ENCODE assay signal across 8 cellular contexts in the genomic region with DNA sequence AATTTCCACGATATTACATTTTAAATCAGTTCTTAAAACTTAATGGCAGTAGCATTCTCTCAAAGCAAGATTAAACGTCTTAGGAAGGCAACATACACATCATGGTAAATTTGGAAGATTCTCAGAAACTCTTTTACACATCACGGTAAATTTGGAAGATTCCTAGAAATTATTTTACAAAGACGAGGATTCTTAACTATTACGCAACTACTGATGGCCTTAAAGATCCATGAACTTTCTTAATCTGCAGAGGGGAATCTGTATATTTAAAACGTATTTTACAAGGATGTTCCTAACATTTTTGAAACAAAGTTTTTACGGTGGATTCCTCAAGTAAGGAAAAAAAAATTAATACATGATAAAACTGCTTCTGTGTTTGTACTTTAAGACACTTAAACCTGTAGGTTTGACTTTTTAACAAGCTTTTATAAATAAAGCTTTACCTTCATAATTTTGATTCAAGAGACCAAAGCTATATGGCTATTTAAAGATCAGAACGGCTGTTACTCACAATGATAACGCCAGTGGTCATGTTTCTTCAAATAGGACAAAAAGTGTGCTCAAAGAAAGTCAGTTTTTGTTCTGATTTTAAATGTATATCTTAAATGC. TPM values are rescaled to one million over a fixed set of nuclear protein-coding genes. Genes with fewer than 3 reads are reported as not detected.
DNase-seq lines count a peak whose midpoint lies in the region; ATAC-seq, FAIRE-seq and TF ChIP-seq lines count a peak whose summit lies in the region.

No MANE protein-coding gene starts in this region.

- no peak for TF ChIP-seq RAD21 in HepG2 (CRISPR knock-in tag; IDR thresholded peaks at IDR 0.05)

- H3K36me3 ChIP-seq in H7 (replicated peaks; ENCODE audit: control insufficient read depth, insufficient read depth, low read length) (no peaks in the 10 kb centered on the region), HepG2 (replicated peaks in 1 of 2; ENCODE audit: control insufficient read depth in 1 of 2, insufficient read depth in 2 of 2, low read length in 2 of 2) (no peaks in the 10 kb centered on the region)

- H3K27me3 Mint-ChIP-seq in activated naive CD8-positive, alpha-beta T cell: no peaks in the 10 kb centered on the region

- FAIRE-seq in A204.1 (lab: Jason Lieb, UNC) (peak; percentile 35), HepG2 (lab: Jason Lieb, UNC) (no peak), frontal cortex (lab: Jason Lieb, UNC) (no peak)

- no peaks in the 10 kb centered on the region for H3K27me3 ChIP-seq in H7 (ENCODE audit: control insufficient read depth, insufficient read depth, low read length)
- no peaks in the 10 kb centered on the region; a peak in 1 of 5 replicates for H3K27me3 ChIP-seq in HepG2 (ENCODE audit: control insufficient read depth in 1 of 2, insufficient read depth in 2 of 2, low read length in 2 of 2)

- peak overlapping the region; percentile 100 for H3K9ac ChIP-seq in HepG2 (ENCODE audit: insufficient read depth, low read depth, low read length)

- peaks cover 20% of the 10 kb centered on the region for H4K20me1 ChIP-seq in HepG2 (ENCODE audit: insufficient read depth, low read length)

- peaks cover 70% of the 10 kb centered on the region for H3K4me1 Mint-ChIP-seq in activated naive CD8-positive, alpha-beta T cell (ENCODE audit: low read depth)

- POLR2A ChIA-PET in HepG2 (lab: Yijun Ruan, JAX): interaction anchor here (0.9 to 1.4 kb wide), 4 partner anchors 13 to 101 kb away, joined by 3 to 4 read pairs (median 3); no protein-coding TSS in a partner anchor

- no peak for DNase-seq in H7
- DNase-seq in HepG2 (ENCODE audit: low spot score): no peak
- no peak for DNase-seq in frontal cortex (ENCODE audit: low spot score in 2 of 2)
- no peak for DNase-seq in amniotic stem cell (lab: John Stamatoyannopoulos, UW)
- DNase-seq in T1000 (lab: John Stamatoyannopoulos, UW): no peak

- TF ChIP-seq EP300 in HepG2 (IDR thresholded peaks at IDR 0.05; ENCODE audit: low read depth in 2 of 2, low read length in 2 of 2) (no peak), HepG2 (CRISPR knock-in tag; IDR thresholded peaks at IDR 0.05; ENCODE audit: borderline replicate concordance) (no peak)

- BruUV-seq in HepG2 (replicated peaks; lab: Mats Ljungman, UMichigan): no TSS peak

- ATAC-seq in HepG2 (no peak), HG03354 (IDR thresholded peaks at IDR 0.05; ENCODE audit: poor library complexity, severe bottlenecking, unreplicated experiment) (no peak)

- in situ Hi-C loops in HepG2 (cut with HindIII; ENCODE audit: extremely low pct_ligation_motif_present, low pct_unique_long_range_greater_than_20kb): no loop called here

- H3K4me1 ChIP-seq in HepG2 (ENCODE audit: insufficient read depth, low read length): peaks cover 38% of the 10 kb centered on the region

- H3K27ac Mint-ChIP-seq in activated naive CD8-positive, alpha-beta T cell: peak overlapping the region; percentile 34

- no peak for TF ChIP-seq CTCF in HepG2 (CRISPR knock-in tag; IDR thresholded peaks at IDR 0.05)

- H3K9me3 Mint-ChIP-seq in activated naive CD8-positive, alpha-beta T cell (ENCODE audit: low read depth): no peaks in the 10 kb centered on the region

- intact Hi-C loops in HepG2 (cut with micrococcal nuclease; ENCODE audit: unreplicated experiment): no loop called here

- H3K9me3 ChIP-seq in HepG2 (ENCODE audit: low read length): no peaks in the 10 kb centered on the region

- peak overlapping the region; percentile 74 for H3K4me2 ChIP-seq in HepG2 (ENCODE audit: low read depth, low read length)

- H3K79me2 ChIP-seq in HepG2 (ENCODE audit: insufficient read depth, low read length): peaks cover 71% of the 10 kb centered on the region

- 48% methylated on average over 9 of the region's 9 CpGs for WGBS in HepG2 (ENCODE audit: low lambda C conversion rate)

- no peak for TF ChIP-seq POLR2A in HepG2 (IDR thresholded peaks at IDR 0.05; ENCODE audit: insufficient read depth in 1 of 2, low read depth in 2 of 2, low read length in 2 of 2)

- peak overlapping the region; percentile 100 for H3K4me3 ChIP-seq in H7 (ENCODE audit: insufficient read depth, low read depth, low read length)
- peak overlapping the region; percentile 84 to 100 (median 92); a peak in 5 of 6 replicates for H3K4me3 ChIP-seq in HepG2 (replicated peaks in 1 of 3; ENCODE audit: insufficient read depth in 1 of 3, low read depth in 2 of 3, low read length in 3 of 3)

- CTCF ChIA-PET in HepG2 (lab: Yijun Ruan, JAX; ENCODE audit: low intra/inter-chr PET ratio, low total read pairs): no interaction called here

- peaks cover 2% of the 10 kb centered on the region for H3K36me3 Mint-ChIP-seq in activated naive CD8-positive, alpha-beta T cell

- no peak overlapping the region for H2AFZ ChIP-seq in HepG2 (ENCODE audit: low read length)

- peak overlapping the region; percentile 99 for H3K27ac ChIP-seq in HepG2 (ENCODE audit: extremely low read length, insufficient read depth, low read length)

- H3K4me3 Mint-ChIP-seq in activated naive CD8-positive, alpha-beta T cell: peak overlapping the region; percentile 100

TF ChIP-seq in HepG2, 621 proteins besides CTCF, POLR2A, EP300 and RAD21 (continues in another document):
- no peak for TF ChIP-seq POLR2AphosphoS2 (IDR thresholded peaks at IDR 0.05; ENCODE audit: low read depth, low read length)
- TF ChIP-seq CEBPB (IDR thresholded peaks at IDR 0.05; ENCODE audit: borderline replicate concordance, low read depth, low read length): peak; percentile 90
- TF ChIP-seq, protein P1, sequence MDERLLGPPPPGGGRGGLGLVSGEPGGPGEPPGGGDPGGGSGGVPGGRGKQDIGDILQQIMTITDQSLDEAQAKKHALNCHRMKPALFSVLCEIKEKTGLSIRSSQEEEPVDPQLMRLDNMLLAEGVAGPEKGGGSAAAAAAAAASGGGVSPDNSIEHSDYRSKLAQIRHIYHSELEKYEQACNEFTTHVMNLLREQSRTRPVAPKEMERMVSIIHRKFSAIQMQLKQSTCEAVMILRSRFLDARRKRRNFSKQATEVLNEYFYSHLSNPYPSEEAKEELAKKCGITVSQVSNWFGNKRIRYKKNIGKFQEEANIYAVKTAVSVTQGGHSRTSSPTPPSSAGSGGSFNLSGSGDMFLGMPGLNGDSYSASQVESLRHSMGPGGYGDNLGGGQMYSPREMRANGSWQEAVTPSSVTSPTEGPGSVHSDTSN (CRISPR knock-in tag; IDR thresholded peaks at IDR 0.05): no peak
- TF ChIP-seq SAP130 (CRISPR knock-in tag; IDR thresholded peaks at IDR 0.05; ENCODE audit: low read depth): 0 out of 2 replicates have a peak, but pooled peaks have one; percentile 14
- peak; percentile 42; the same call in 1 of the 2 replicates for TF ChIP-seq CEBPG (CRISPR knock-in tag; IDR thresholded peaks at IDR 0.05)

RNA-seq across cellular contexts. Expression of gene ATF2, which starts 1.7 kb away (rescaled TPM):
- total RNA-seq in H7 (2014; rRNA removed; shearing (Covaris generic)): 37.0 and 43.7 TPM in 2 replicates
- total RNA-seq in HepG2 (2016; rRNA removed; fragmentation: Illumina TruSeq; extraction: Trizol) (95.1 and 135 TPM in 2 replicates), frontal cortex (141 TPM)
- total RNA-seq in HepG2 (2016; cell fraction: cytosol; rRNA removed; fragmentation: Illumina TruSeq; extraction: Trizol; ENCODE audit: low read depth): 48.6 and 49.2 TPM in 2 replicates
- 90.1 and 133 TPM in 2 replicates for total RNA-seq in HepG2 (2016; cell fraction: insoluble cytoplasmic fraction; rRNA removed; fragmentation: Illumina TruSeq; extraction: Trizol)
- 99.1 and 101 TPM in 2 replicates for total RNA-seq in HepG2 (2016; cell fraction: membrane; rRNA removed; fragmentation: Illumina TruSeq; extraction: Trizol)
- 86.7 and 92.9 TPM in 2 replicates for total RNA-seq in HepG2 (2016; cell fraction: nucleus; rRNA removed; fragmentation: Illumina TruSeq; extraction: Trizol)
- 73.0 and 91.6 TPM in 2 replicates for polyA plus RNA-seq in HepG2 (2011; rRNA removed)
- polyA plus RNA-seq in HepG2 (2011; cell fraction: cytosol; rRNA removed): 48.3 and 53.5 TPM in 2 replicates
- polyA plus RNA-seq in HepG2 (2011; cell fraction: nucleus; rRNA removed): 40.6 and 47.0 TPM in 2 replicates
- polyA plus RNA-seq in HepG2 (2012): 42.8 and 50.8 TPM in 2 replicates
- polyA plus RNA-seq in HepG2 (2016; cell fraction: cytosol; fragmentation: Illumina TruSeq; extraction: Trizol; ENCODE audit: low read depth): 8.8 TPM in 2 replicates
- polyA plus RNA-seq in HepG2 (2016; cell fraction: insoluble cytoplasmic fraction; fragmentation: Illumina TruSeq; extraction: Trizol; ENCODE audit: low read depth): 78.8 and 82.7 TPM in 2 replicates
- 29.0 and 30.3 TPM in 2 replicates for polyA plus RNA-seq in HepG2 (2016; cell fraction: membrane; fragmentation: Illumina TruSeq; extraction: Trizol; ENCODE audit: low read depth)
- polyA plus RNA-seq in HepG2 (2016; cell fraction: nucleus; fragmentation: Illumina TruSeq; extraction: Trizol; ENCODE audit: insufficient read depth, low read depth): 69.5 and 71.2 TPM in 2 replicates
- 106 and 216 TPM in 2 replicates for polyA minus RNA-seq in HepG2 (2011; rRNA and poly(A)+ RNA removed; ENCODE audit: low replicate concordance)
- 75.8 and 90.0 TPM in 2 replicates for polyA minus RNA-seq in HepG2 (2011; cell fraction: cytosol; rRNA and poly(A)+ RNA removed)
- polyA minus RNA-seq in HepG2 (2011; cell fraction: nucleus; rRNA and poly(A)+ RNA removed): 246 and 266 TPM in 2 replicates

RNA-seq across cellular contexts. Expression of gene ATP5MC3, which starts 15.2 kb away (rescaled TPM):
- 334 and 437 TPM in 2 replicates for total RNA-seq in H7 (2014; rRNA removed; shearing (Covaris generic))
- 676 and 882 TPM in 2 replicates for total RNA-seq in HepG2 (2016; rRNA removed; fragmentation: Illumina TruSeq; extraction: Trizol)
- 124 and 136 TPM in 2 replicates for total RNA-seq in HepG2 (2016; cell fraction: cytosol; rRNA removed; fragmentation: Illumina TruSeq; extraction: Trizol; ENCODE audit: low read depth)
- total RNA-seq in HepG2 (2016; cell fraction: insoluble cytoplasmic fraction; rRNA removed; fragmentation: Illumina TruSeq; extraction: Trizol): 688 and 928 TPM in 2 replicates
- total RNA-seq in HepG2 (2016; cell fraction: membrane; rRNA removed; fragmentation: Illumina TruSeq; extraction: Trizol): 165 and 177 TPM in 2 replicates
- 246 and 253 TPM in 2 replicates for total RNA-seq in HepG2 (2016; cell fraction: nucleus; rRNA removed; fragmentation: Illumina TruSeq; extraction: Trizol)
- 732 and 1,007 TPM in 2 replicates for polyA plus RNA-seq in HepG2 (2011; rRNA removed)
- polyA plus RNA-seq in HepG2 (2011; cell fraction: cytosol; rRNA removed): 686 and 795 TPM in 2 replicates
- 192 and 230 TPM in 2 replicates for polyA plus RNA-seq in HepG2 (2011; cell fraction: nucleus; rRNA removed)
- 423 and 600 TPM in 2 replicates for polyA plus RNA-seq in HepG2 (2012)
- 139 and 168 TPM in 2 replicates for polyA plus RNA-seq in HepG2 (2016; cell fraction: cytosol; fragmentation: Illumina TruSeq; extraction: Trizol; ENCODE audit: low read depth)
- polyA plus RNA-seq in HepG2 (2016; cell fraction: insoluble cytoplasmic fraction; fragmentation: Illumina TruSeq; extraction: Trizol; ENCODE audit: low read depth): 890 and 976 TPM in 2 replicates
- 161 and 175 TPM in 2 replicates for polyA plus RNA-seq in HepG2 (2016; cell fraction: membrane; fragmentation: Illumina TruSeq; extraction: Trizol; ENCODE audit: low read depth)
- polyA plus RNA-seq in HepG2 (2016; cell fraction: nucleus; fragmentation: Illumina TruSeq; extraction: Trizol; ENCODE audit: insufficient read depth, low read depth): 342 and 360 TPM in 2 replicates
- 217 and 353 TPM in 2 replicates for polyA minus RNA-seq in HepG2 (2011; rRNA and poly(A)+ RNA removed; ENCODE audit: low replicate concordance)
- polyA minus RNA-seq in HepG2 (2011; cell fraction: cytosol; rRNA and poly(A)+ RNA removed): 159 and 173 TPM in 2 replicates
- 116 and 118 TPM in 2 replicates for polyA minus RNA-seq in HepG2 (2011; cell fraction: nucleus; rRNA and poly(A)+ RNA removed)
- 64.4 TPM for total RNA-seq in frontal cortex
